9 cellular contexts compared by ENCODE assay signal in the genomic region with DNA sequence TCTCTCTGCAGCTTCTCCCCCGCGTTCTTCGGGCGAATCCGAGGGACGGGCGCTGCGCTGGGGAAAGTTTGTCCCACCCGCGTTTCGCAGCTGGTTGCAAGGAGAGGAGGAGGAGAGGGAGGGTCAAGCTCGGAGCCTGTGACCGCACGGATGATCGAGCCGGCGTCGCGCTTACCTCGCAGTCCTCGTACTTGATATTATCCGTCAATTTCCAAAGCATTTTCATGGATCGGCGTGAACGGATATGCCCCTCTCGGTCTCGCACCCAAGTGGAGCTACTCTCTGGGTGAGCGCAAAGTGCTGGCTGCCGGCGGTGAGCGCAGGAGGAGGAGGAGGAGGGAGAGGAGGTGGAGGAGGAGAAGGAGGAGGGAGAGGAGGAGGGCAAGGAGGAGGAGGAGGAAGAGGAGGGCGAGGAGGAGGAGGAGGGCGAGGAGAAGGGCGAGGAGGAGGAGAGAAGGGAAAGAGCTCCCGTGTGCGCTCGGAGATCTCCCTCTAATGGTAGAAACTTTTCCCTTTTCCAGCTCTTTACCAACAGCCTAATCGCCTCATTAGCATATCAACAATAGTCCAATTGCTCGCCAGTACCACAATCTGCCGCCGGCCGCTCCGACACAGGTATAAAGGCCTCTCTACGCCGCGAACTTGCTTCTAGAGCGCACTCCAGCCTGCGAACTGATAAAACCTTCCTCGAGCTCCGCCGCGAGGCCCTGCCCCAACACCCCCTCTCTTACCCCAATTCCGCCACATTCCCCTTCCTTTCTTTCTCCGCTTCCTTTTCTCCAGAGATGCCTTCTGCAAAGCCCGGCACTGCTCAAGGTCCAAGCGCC. TPM values are rescaled to one million over a fixed set of nuclear protein-coding genes. Genes with fewer than 3 reads are reported as not detected.
A peak's percentile ranks its signal among the peaks of the same experiment; 100 is the strongest.
DNase-seq lines count a peak whose midpoint lies in the region; ATAC-seq lines count a peak whose summit lies in the region.
"Had no signal": no experiment of that assay in that cellular context is flagged by ENCODE, and none has a peak within 500 bp of the region (broad histone marks: within the 10 kb centered on the region; RNA-seq: fewer than 3 reads in every experiment).

Gene TFAP2A (minus strand): TSS at position 309 of the 827 bp plus-strand sequence. CDS start 83 bp downstream, at position 226.

- peak within 1 kb of the TSS; percentile 74 for H3K4me3 Mint-ChIP-seq in activated CD8-positive, alpha-beta memory T cell treated with anti-CD3 and anti-CD28 coated beads, Interleukin-2, amount 10 ng/mL, durations not matched to agents 7 days and 5 days
- peak within 1 kb of the TSS in 2 of 3 donors; percentile 50 to 88 for H3K4me3 Mint-ChIP-seq in T-cell

- H3K27ac Mint-ChIP-seq in activated CD8-positive, alpha-beta memory T cell treated with anti-CD3 and anti-CD28 coated beads, Interleukin-2, amount 10 ng/mL, durations not matched to agents 7 days and 5 days: peak within 1 kb of the TSS; percentile 56
- peak within 1 kb of the TSS in 1 of 2 donors; percentile 39 for H3K27ac Mint-ChIP-seq in T-cell

- no peak for DNase-seq in activated CD8-positive, alpha-beta memory T cell treated with anti-CD3 and anti-CD28 coated beads, Interleukin-2, amount 10 ng/mL, durations not matched to agents 7 days and 5 days
- DNase-seq in activated CD8-positive, alpha-beta memory T cell treated with anti-CD3 and anti-CD28 coated beads for 24 hours: no peak
- DNase-seq in T-cell (no peak), foreskin melanocyte (peak; percentile 97), stromal cell of bone marrow (ENCODE audit: low read depth) (peak; percentile 28)
- DNase-seq in activated CD8-positive, alpha-beta memory T cell treated with anti-CD3 and anti-CD28 coated beads, Interleukin-2, amount 50 U/mL, for 4 hours: no peak

- POLR2A ChIA-PET in T-cell (lab: Charles Lee): interaction anchor here in 1 of 2 donors (0.6 kb wide), 1 partner anchor 9 kb away, joined by 4 read pairs; no protein-coding TSS in a partner anchor

- CTCF ChIA-PET in activated CD8-positive, alpha-beta memory T cell treated with anti-CD3 and anti-CD28 coated beads, Interleukin-2, amount 10 ng/mL, durations not matched to agents 7 days and 5 days (lab: Charles Lee): interaction anchor here (1.1 to 2.3 kb wide), 5 partner anchors 9 to 30 kb away, joined by 3 to 8 read pairs (median 4); no protein-coding TSS in a partner anchor
- CTCF ChIA-PET in T-cell (lab: Charles Lee): interaction anchor here in 1 of 2 donors (1.1 kb wide), 1 partner anchor 12 kb away, joined by 5 read pairs; no protein-coding TSS in a partner anchor

- peaks cover 22% of the 10 kb centered on the region for H3K4me1 Mint-ChIP-seq in activated CD8-positive, alpha-beta memory T cell treated with anti-CD3 and anti-CD28 coated beads, Interleukin-2, amount 10 ng/mL, durations not matched to agents 7 days and 5 days
- peaks cover 40 to 59% (median 55%) of the 10 kb centered on the region in 3 donors for H3K4me1 Mint-ChIP-seq in T-cell

- H3K9me3 Mint-ChIP-seq in activated CD8-positive, alpha-beta memory T cell treated with anti-CD3 and anti-CD28 coated beads, Interleukin-2, amount 10 ng/mL, durations not matched to agents 7 days and 5 days (ENCODE audit: low read depth): no peaks in the 10 kb centered on the region
- H3K9me3 Mint-ChIP-seq in T-cell: peaks cover 0 to 4% (median 3%) of the 10 kb centered on the region in 3 donors

- H3K27me3 Mint-ChIP-seq in activated CD8-positive, alpha-beta memory T cell treated with anti-CD3 and anti-CD28 coated beads, Interleukin-2, amount 10 ng/mL, durations not matched to agents 7 days and 5 days: peaks cover 93% of the 10 kb centered on the region
- H3K27me3 Mint-ChIP-seq in T-cell: peaks cover 67 to 88% of the 10 kb centered on the region in 2 donors

- H3K36me3 Mint-ChIP-seq in activated CD8-positive, alpha-beta memory T cell treated with anti-CD3 and anti-CD28 coated beads, Interleukin-2, amount 10 ng/mL, durations not matched to agents 7 days and 5 days: peaks cover 13% of the 10 kb centered on the region
- peaks cover 7% of the 10 kb centered on the region for H3K36me3 Mint-ChIP-seq in T-cell

- ATAC-seq in activated CD8-positive, alpha-beta memory T cell treated with anti-CD3 and anti-CD28 coated beads, Interleukin-2, amount 10 ng/mL, durations not matched to agents 7 days and 5 days: no peak
- ATAC-seq in T-cell (replicated peaks in 1 of 4) (no peak), HG03432 (IDR thresholded peaks at IDR 0.05; ENCODE audit: unreplicated experiment) (no peak), GM21737 (IDR thresholded peaks at IDR 0.05; ENCODE audit: unreplicated experiment) (no peak)

RNA-seq across cellular contexts. Expression of gene TFAP2A, which starts in this region (rescaled TPM):
- total RNA-seq in activated CD8-positive, alpha-beta memory T cell treated with anti-CD3 and anti-CD28 coated beads, Interleukin-2, amount 10 ng/mL, durations not matched to agents 7 days and 5 days: under 1 TPM; 0.18 to 0.21 TPM
- under 1 TPM in 3 of 5 donors, not detected in 2; 0.15 to 0.69 (median 0.28) TPM for total RNA-seq in T-cell
- total RNA-seq: dermis microvascular lymphatic vessel endothelial cell had no signal

Comparison
In these comparisons a context has a peak if more than half of its experiments do, and no peak if none do; other contexts are left out.
1. DNase-seq: peak in foreskin melanocyte (single experiment) and stromal cell of bone marrow (single experiment); none in activated CD8-positive, alpha-beta memory T cell treated with anti-CD3 and anti-CD28 coated beads, Interleukin-2, amount 10 ng/mL, durations not matched to agents 7 days and 5 days (single experiment), activated CD8-positive, alpha-beta memory T cell treated with anti-CD3 and anti-CD28 coated beads for 24 hours (single experiment), T-cell (0 of 34) and activated CD8-positive, alpha-beta memory T cell treated with anti-CD3 and anti-CD28 coated beads, Interleukin-2, amount 50 U/mL, for 4 hours (single experiment).